In genomic region chr9:135566552-135566951, GRCh38 we compare ENCODE assay signal across 25 cellular contexts. TPM values are rescaled to one million over a fixed set of nuclear protein-coding genes. Genes with fewer than 3 reads are reported as not detected.
"Had no signal": no experiment of that assay in that cellular context is flagged by ENCODE, and none has a peak within 500 bp of the region (broad histone marks: within the 10 kb centered on the region; RNA-seq: fewer than 3 reads in every experiment).

No MANE protein-coding gene starts in this region.

- H3K4me3 Mint-ChIP-seq: activated CD4-positive, alpha-beta T cell treated with anti-CD3 and anti-CD28 coated beads, Interleukin-2, amount 10 ng/mL, durations not matched to agents 24 days and 14 days; activated naive CD4-positive, alpha-beta T cell treated with anti-CD3 and anti-CD28 coated beads for 36 hours; activated T-cell treated with anti-CD3 and anti-CD28 coated beads, Interleukin-2, amount 50 U/mL, for 4 hours; nephron; stimulated activated naive CD8-positive, alpha-beta T cell treated with anti-CD3 and anti-CD28 coated beads, Interleukin-15, amount 100 ng/mL, for 72 hours had no signal

- H3K27me3 ChIP-seq: foreskin keratinocyte, right atrium auricular region, upper lobe of left lung had no signal

- H3K4me1 Mint-ChIP-seq: activated CD4-positive, alpha-beta T cell treated with anti-CD3 and anti-CD28 coated beads, Interleukin-2, amount 10 ng/mL, durations not matched to agents 24 days and 14 days; nephron had no signal

- FAIRE-seq: small intestine had no signal

- H3K4me1 ChIP-seq: body of pancreas, foreskin keratinocyte, right atrium auricular region, upper lobe of left lung had no signal

- DNase-seq: activated CD4-positive, alpha-beta T cell treated with anti-CD3 and anti-CD28 coated beads, Interleukin-2, amount 10 ng/mL, durations not matched to agents 24 days and 14 days; activated CD4-positive, CD25-positive, alpha-beta regulatory T cell; activated CD8-positive, alpha-beta memory T cell treated with anti-CD3 and anti-CD28 coated beads, Interleukin-2, amount 50 U/mL, for 4 hours; activated naive CD4-positive, alpha-beta T cell treated with anti-CD3 and anti-CD28 coated beads for 36 hours; activated T-cell treated with anti-CD3 and anti-CD28 coated beads, Interleukin-2, amount 50 U/mL, for 4 hours; body of pancreas; caudate nucleus; foreskin keratinocyte; hippocampal formation; islet precursor cell; midbrain; occipital lobe; small intestine; stimulated activated CD4-positive, alpha-beta T cell treated with anti-CD3 and anti-CD28 coated beads, Interleukin-4, amount 100 ng/mL, for 1 hour; stimulated activated naive CD8-positive, alpha-beta T cell treated with anti-CD3 and anti-CD28 coated beads, Interleukin-15, amount 100 ng/mL, for 72 hours; T-helper 1 cell; T-helper 9 cell had no signal

- H3K27ac Mint-ChIP-seq: activated CD4-positive, alpha-beta T cell treated with anti-CD3 and anti-CD28 coated beads, Interleukin-2, amount 10 ng/mL, durations not matched to agents 24 days and 14 days; activated naive CD4-positive, alpha-beta T cell treated with anti-CD3 and anti-CD28 coated beads for 36 hours; nephron; progenitor cell of endocrine pancreas had no signal

- H3K27ac ChIP-seq: body of pancreas, dorsolateral prefrontal cortex, epithelial cell of prostate, foreskin keratinocyte, right atrium auricular region, upper lobe of left lung had no signal

- H3K9me3 ChIP-seq: body of pancreas had no signal

- H3K36me3 ChIP-seq: right atrium auricular region, upper lobe of left lung had no signal

- H3K9me3 Mint-ChIP-seq: activated CD4-positive, alpha-beta T cell treated with anti-CD3 and anti-CD28 coated beads, Interleukin-2, amount 10 ng/mL, durations not matched to agents 24 days and 14 days had no signal

- H3K4me3 ChIP-seq: body of pancreas, dorsolateral prefrontal cortex, lung, right atrium auricular region, upper lobe of left lung had no signal

- ATAC-seq: activated T-cell treated with anti-CD3 and anti-CD28 coated beads, Interleukin-2, amount 50 U/mL, for 4 hours; body of pancreas; foreskin keratinocyte; stimulated activated naive CD8-positive, alpha-beta T cell treated with anti-CD3 and anti-CD28 coated beads, Interleukin-15, amount 100 ng/mL, for 72 hours had no signal

RNA-seq across cellular contexts. Expression of gene PAEP, which starts 5.0 kb away (rescaled TPM):
- total RNA-seq: activated CD4-positive, alpha-beta T cell treated with anti-CD3 and anti-CD28 coated beads, Interleukin-2, amount 10 ng/mL, durations not matched to agents 24 days and 14 days; activated naive CD4-positive, alpha-beta T cell treated with anti-CD3 and anti-CD28 coated beads for 36 hours; activated T-cell treated with anti-CD3 and anti-CD28 coated beads, Interleukin-2, amount 50 U/mL, for 4 hours; body of pancreas; dorsolateral prefrontal cortex; foreskin keratinocyte; occipital lobe; progenitor cell of endocrine pancreas; right atrium auricular region; temporal lobe had no signal
- polyA plus RNA-seq: foreskin keratinocyte, small intestine had no signal

RNA-seq across cellular contexts. Expression of gene OBP2A, which starts 20.6 kb away (rescaled TPM):
- total RNA-seq: activated CD4-positive, alpha-beta T cell treated with anti-CD3 and anti-CD28 coated beads, Interleukin-2, amount 10 ng/mL, durations not matched to agents 24 days and 14 days; activated naive CD4-positive, alpha-beta T cell treated with anti-CD3 and anti-CD28 coated beads for 36 hours; activated T-cell treated with anti-CD3 and anti-CD28 coated beads, Interleukin-2, amount 50 U/mL, for 4 hours; body of pancreas; foreskin keratinocyte; lung; occipital lobe; progenitor cell of endocrine pancreas; right atrium auricular region; temporal lobe; upper lobe of left lung had no signal
- polyA plus RNA-seq: foreskin keratinocyte, small intestine had no signal

RNA-seq across cellular contexts. Expression of gene LCN1, which starts 45.3 kb away (rescaled TPM):
- total RNA-seq: activated CD4-positive, alpha-beta T cell treated with anti-CD3 and anti-CD28 coated beads, Interleukin-2, amount 10 ng/mL, durations not matched to agents 24 days and 14 days; activated T-cell treated with anti-CD3 and anti-CD28 coated beads, Interleukin-2, amount 50 U/mL, for 4 hours; body of pancreas; foreskin keratinocyte; lung; occipital lobe; progenitor cell of endocrine pancreas; right atrium auricular region; temporal lobe; upper lobe of left lung had no signal
- polyA plus RNA-seq: foreskin keratinocyte, lung, small intestine had no signal
